In the genomic region with DNA sequence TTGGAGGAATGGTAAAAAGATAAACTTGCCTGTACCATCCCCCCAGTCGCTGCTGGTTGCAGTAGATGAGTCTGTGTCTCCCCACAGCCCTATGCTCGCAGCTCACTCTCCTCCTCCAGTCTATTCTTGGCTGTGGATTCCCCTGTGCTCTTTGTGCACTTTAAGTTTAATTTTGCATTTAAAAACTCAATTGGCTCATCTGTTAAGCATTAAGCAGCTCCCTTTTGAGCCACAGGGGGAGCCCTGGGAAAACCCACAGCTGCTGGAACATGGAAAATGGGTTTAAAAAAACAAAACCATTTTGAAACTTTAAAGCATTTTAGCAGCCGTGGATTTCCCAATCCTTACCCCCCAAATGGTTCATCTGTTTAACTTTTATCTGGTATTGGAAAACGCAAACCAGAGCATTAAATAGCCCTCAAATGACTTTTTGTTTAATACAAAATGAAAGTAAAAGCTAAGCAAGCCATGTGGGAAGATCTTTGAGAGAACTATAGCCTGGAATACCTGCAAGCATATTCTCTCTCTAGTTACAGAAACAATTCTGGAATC, we compare ENCODE assay signal across 8 cellular contexts.
DNase-seq lines count a peak whose midpoint lies in the region; ATAC-seq lines count a peak whose summit lies in the region.

No MANE protein-coding gene starts in this region.

- peak overlapping the region; percentile 45 for H3K27ac ChIP-seq in rectal smooth muscle tissue (ENCODE audit: low read depth, low read length)

- no peaks in the 10 kb centered on the region for H3K36me3 ChIP-seq in rectal smooth muscle tissue (ENCODE audit: control insufficient read depth, insufficient read depth, low read length)

- DNase-seq in SIG-M5 treated with dmso at 0.1 percent for 504 hours (lab: John Stamatoyannopoulos, UW; ENCODE audit: unreplicated experiment) (peak; percentile 5), SIG-M5 (lab: John Stamatoyannopoulos, UW) (no peak), SW480 (ENCODE audit: low spot score) (peak; percentile 18), glomerular visceral epithelial cell (ENCODE audit: extremely low spot score) (peak; percentile 73), DMS153 treated with DMSO at 0.1 percent for 48 hours (lab: John Stamatoyannopoulos, UW; ENCODE audit: unreplicated experiment) (no peak)
- DNase-seq in activated CD8-positive, alpha-beta memory T cell treated with anti-CD3 and anti-CD28 coated beads, Interleukin-2, amount 50 U/mL, for 4 hours, result no peak

- H3K27me3 ChIP-seq in rectal smooth muscle tissue (ENCODE audit: control insufficient read depth, insufficient read depth, low read length), result no peaks in the 10 kb centered on the region

- H3K4me3 ChIP-seq in rectal smooth muscle tissue (ENCODE audit: low read length), result peak overlapping the region; percentile 32

- peak; percentile 66 for ATAC-seq in HG03432 (IDR thresholded peaks at IDR 0.05; ENCODE audit: unreplicated experiment)

- no peak overlapping the region for H3K9ac ChIP-seq in rectal smooth muscle tissue (ENCODE audit: low read length)

- peaks cover 5% of the 10 kb centered on the region for H3K4me1 ChIP-seq in rectal smooth muscle tissue (ENCODE audit: control insufficient read depth, insufficient read depth, low read length)

Comparison
In these comparisons a context has a peak if more than half of its experiments do, and no peak if none do; other contexts are left out.
1. DNase-seq: peak in SIG-M5 treated with dmso at 0.1 percent for 504 hours (single experiment), SW480 (single experiment) and glomerular visceral epithelial cell (single experiment); none in SIG-M5 (single experiment), DMS153 treated with DMSO at 0.1 percent for 48 hours (single experiment) and activated CD8-positive, alpha-beta memory T cell treated with anti-CD3 and anti-CD28 coated beads, Interleukin-2, amount 50 U/mL, for 4 hours (single experiment).